Comparison of ENCODE assay signal across 8 cellular contexts in genomic region chr4:47913328-47913727, GRCh38. TPM values are rescaled to one million over a fixed set of nuclear protein-coding genes. Genes with fewer than 3 reads are reported as not detected.
DNase-seq lines count a peak whose midpoint lies in the region; ATAC-seq and TF ChIP-seq lines count a peak whose summit lies in the region.

No MANE protein-coding gene starts in this region.

- no peak for TF ChIP-seq POLR2A in stomach (IDR thresholded peaks at IDR 0.05)

- peaks cover 37% of the 10 kb centered on the region for H3K4me1 Mint-ChIP-seq in activated CD4-positive, alpha-beta memory T cell treated with anti-CD3 and anti-CD28 coated beads, Interleukin-2, amount 10 ng/mL, durations not matched to agents 7 days and 5 days

- H3K27me3 Mint-ChIP-seq in activated CD4-positive, alpha-beta memory T cell treated with anti-CD3 and anti-CD28 coated beads, Interleukin-2, amount 10 ng/mL, durations not matched to agents 7 days and 5 days = no peaks in the 10 kb centered on the region

- POLR2A ChIA-PET in activated CD4-positive, alpha-beta memory T cell treated with anti-CD3 and anti-CD28 coated beads, Interleukin-2, amount 10 ng/mL, durations not matched to agents 7 days and 5 days (lab: Charles Lee) = no interaction called here

- 7 to 15% (median 9%) methylated on average over 4 of the region's 4 CpGs for WGBS in stomach, 5 donors

- H3K4me3 Mint-ChIP-seq in activated CD4-positive, alpha-beta memory T cell treated with anti-CD3 and anti-CD28 coated beads, Interleukin-2, amount 10 ng/mL, durations not matched to agents 7 days and 5 days = peak overlapping the region; percentile 82

- H3K4me3 ChIP-seq in left ventricle myocardium inferior = peak overlapping the region; percentile 91
- peak overlapping the region; percentile 92 for H3K4me3 ChIP-seq in iPS-18a (ENCODE audit: low read length)
- H3K4me3 ChIP-seq in stomach = peak overlapping the region; percentile 57 to 89 (median 78)

- peaks cover 2% of the 10 kb centered on the region for H3K9me3 Mint-ChIP-seq in activated CD4-positive, alpha-beta memory T cell treated with anti-CD3 and anti-CD28 coated beads, Interleukin-2, amount 10 ng/mL, durations not matched to agents 7 days and 5 days

- CTCF ChIA-PET in activated CD4-positive, alpha-beta memory T cell treated with anti-CD3 and anti-CD28 coated beads, Interleukin-2, amount 10 ng/mL, durations not matched to agents 7 days and 5 days (lab: Charles Lee) = interaction anchor here (1.1 to 1.3 kb wide), 2 partner anchors 9 to 20 kb away, joined by 4 to 5 read pairs; no protein-coding TSS in a partner anchor

- TF ChIP-seq EP300 in stomach (IDR thresholded peaks at IDR 0.05) = no peak

- no peak for TF ChIP-seq CTCF in left ventricle myocardium inferior (IDR thresholded peaks at IDR 0.05; ENCODE audit: borderline replicate concordance)
- no peak for TF ChIP-seq CTCF in stomach (IDR thresholded peaks at IDR 0.05)

- intact Hi-C loops in left ventricle myocardium inferior (cut with micrococcal nuclease) (no loop called here), left cardiac atrium (cut with DNase I) (loop anchor here in 1 of 2 donors (5.0 kb wide), 1 partner anchor 76 kb away; the partner anchor contains the start of gene CORIN), stomach (cut with DNase I; ENCODE audit: low total_unique reads) (no loop called here)

- H3K9ac ChIP-seq in iPS-18a (ENCODE audit: low read length) = peak overlapping the region; percentile 89

- peak overlapping the region; percentile 88 for H3K27ac Mint-ChIP-seq in activated CD4-positive, alpha-beta memory T cell treated with anti-CD3 and anti-CD28 coated beads, Interleukin-2, amount 10 ng/mL, durations not matched to agents 7 days and 5 days

- H3K36me3 ChIP-seq in left ventricle myocardium inferior (peaks cover 24% of the 10 kb centered on the region), iPS-18a (ENCODE audit: control insufficient read depth, low read depth, low read length) (peaks cover 18% of the 10 kb centered on the region), stomach (peaks cover 0 to 25% (median 23%) of the 10 kb centered on the region in 4 donors)

- H3K9me3 ChIP-seq in left ventricle myocardium inferior (replicated peaks) (peaks cover 6% of the 10 kb centered on the region), iPS-18a (ENCODE audit: control insufficient read depth, low read depth, low read length) (no peaks in the 10 kb centered on the region), stomach (peaks cover 0 to 1% (median 0%) of the 10 kb centered on the region in 4 donors)

- peaks cover 31% of the 10 kb centered on the region for H3K36me3 Mint-ChIP-seq in activated CD4-positive, alpha-beta memory T cell treated with anti-CD3 and anti-CD28 coated beads, Interleukin-2, amount 10 ng/mL, durations not matched to agents 7 days and 5 days (ENCODE audit: low read depth)

- H3K27ac ChIP-seq in left ventricle myocardium inferior (replicated peaks) = no peak overlapping the region
- peak overlapping the region; percentile 83 for H3K27ac ChIP-seq in iPS-18a (ENCODE audit: low read length)
- H3K27ac ChIP-seq in stomach = peak overlapping the region in 4 of 5 donors; percentile 75 to 90 (median 86)

- no peaks in the 10 kb centered on the region for H3K27me3 ChIP-seq in left ventricle myocardium inferior (ENCODE audit: low read depth)
- peaks cover 7% of the 10 kb centered on the region for H3K27me3 ChIP-seq in iPS-18a (ENCODE audit: control insufficient read depth, insufficient read depth, low read length)
- H3K27me3 ChIP-seq in stomach = no peaks in the 10 kb centered on the region

- peaks cover 21% of the 10 kb centered on the region for H3K4me1 ChIP-seq in left ventricle myocardium inferior
- peaks cover 7% of the 10 kb centered on the region for H3K4me1 ChIP-seq in iPS-18a (ENCODE audit: control insufficient read depth, low read depth, low read length)
- H3K4me1 ChIP-seq in stomach = peaks cover 0 to 33% (median 25%) of the 10 kb centered on the region in 4 donors

- ATAC-seq in left cardiac atrium (no peak), GM19455 (IDR thresholded peaks at IDR 0.05; ENCODE audit: unreplicated experiment) (no peak)

- DNase-seq in left ventricle myocardium inferior (no peak), left cardiac atrium (no peak), stomach (no peak), GOT3 (lab: John Stamatoyannopoulos, UW) (no peak)
- DNase-seq in activated CD4-positive, alpha-beta memory T cell treated with anti-CD3 and anti-CD28 coated beads, Interleukin-2, amount 10 ng/mL, durations not matched to agents 7 days and 5 days = no peak
- no peak for DNase-seq in activated CD8-positive, alpha-beta memory T cell treated with anti-CD3 and anti-CD28 coated beads, Interleukin-2, amount 50 U/mL, for 48 hours

RNA-seq across cellular contexts. Expression of gene NFXL1, which starts 1.1 kb away (rescaled TPM):
- total RNA-seq in left ventricle myocardium inferior (4.8 TPM), left cardiac atrium (1 to 10 TPM; 4.3 to 8.6 TPM), stomach (10 to 100 TPM; 12.1 to 23.7 (median 16.3) TPM)
- total RNA-seq in activated CD4-positive, alpha-beta memory T cell treated with anti-CD3 and anti-CD28 coated beads, Interleukin-2, amount 10 ng/mL, durations not matched to agents 7 days and 5 days = 1 to 10 TPM; 9.5 to 9.8 TPM
- polyA plus RNA-seq in stomach = 1 to 10 TPM; 3.2 to 5.5 (median 4.1) TPM
